ENCODE assay signal across 6 cellular contexts in genomic region chr12:42059127-42059526, GRCh38.
"Had no signal": no experiment of that assay in that cellular context is flagged by ENCODE, and none has a peak within 500 bp of the region (broad histone marks: within the 10 kb centered on the region; RNA-seq: fewer than 3 reads in every experiment).

No MANE protein-coding gene starts in this region.

- H3K27ac ChIP-seq: HL-60, KMS-11 had no signal

- H3K9ac ChIP-seq: KMS-11 had no signal

- DNase-seq: Karpas-422, KBM-7, KG1 had no signal

- H3K4me2 ChIP-seq: KMS-11 had no signal

- FAIRE-seq: HTR-8/SVneo had no signal
